16 cellular contexts compared by ENCODE assay signal in genomic region chr14:96162265-96162664, GRCh38. TPM values are rescaled to one million over a fixed set of nuclear protein-coding genes. Genes with fewer than 3 reads are reported as not detected.
"Had no signal": no experiment of that assay in that cellular context is flagged by ENCODE, and none has a peak within 500 bp of the region (broad histone marks: within the 10 kb centered on the region; RNA-seq: fewer than 3 reads in every experiment).

No MANE protein-coding gene starts in this region.

- H3K4me1 Mint-ChIP-seq: activated naive CD8-positive, alpha-beta T cell treated with anti-CD3 and anti-CD28 coated beads for 36 hours; neural crest cell had no signal

- H3K27ac Mint-ChIP-seq: activated CD8-positive, alpha-beta T cell treated with anti-CD3 and anti-CD28 coated beads for 36 hours; activated naive CD8-positive, alpha-beta T cell treated with anti-CD3 and anti-CD28 coated beads for 36 hours; T-helper 2 cell treated with Interferon-gamma antibody and Interleukin-4, amounts not matched to agents 5 μg/mL and 100 μg/mL, for 36 hours had no signal

- H3K9me3 Mint-ChIP-seq: activated CD8-positive, alpha-beta T cell treated with anti-CD3 and anti-CD28 coated beads for 36 hours; activated naive CD8-positive, alpha-beta T cell treated with anti-CD3 and anti-CD28 coated beads for 36 hours; neural crest cell; T-helper 2 cell treated with Interferon-gamma antibody and Interleukin-4, amounts not matched to agents 5 μg/mL and 100 μg/mL, for 36 hours had no signal

- DNase-seq: activated CD4-positive, alpha-beta T cell treated with anti-CD3 and anti-CD28 coated beads for 4 hours; activated CD8-positive, alpha-beta T cell treated with anti-CD3 and anti-CD28 coated beads for 36 hours; activated gamma-delta T cell; activated naive CD8-positive, alpha-beta T cell treated with anti-CD3 and anti-CD28 coated beads for 36 hours; activated T-cell treated with anti-CD3 and anti-CD28 coated beads for 4 hours; anterior cingulate cortex; cortex of kidney; effector CD8-positive, alpha-beta T cell; gastrocnemius medialis; stimulated activated CD4-positive, alpha-beta T cell treated with anti-CD3 and anti-CD28 coated beads, Interleukin-4, amount 100 ng/mL, for 4 hours had no signal

- H3K4me3 ChIP-seq: gastrocnemius medialis, pancreas, skin epidermis, tibial artery had no signal

- H3K27ac ChIP-seq: gastrocnemius medialis, pancreas, skin epidermis, tibial artery, VCaP had no signal

- H3K27me3 ChIP-seq: gastrocnemius medialis, pancreas had no signal

- H3K9me3 ChIP-seq: gastrocnemius medialis, pancreas, tibial artery had no signal

- H3K27me3 Mint-ChIP-seq: activated CD8-positive, alpha-beta T cell treated with anti-CD3 and anti-CD28 coated beads for 36 hours had no signal

- H3K4me3 Mint-ChIP-seq: activated CD8-positive, alpha-beta T cell treated with anti-CD3 and anti-CD28 coated beads for 36 hours; activated naive CD8-positive, alpha-beta T cell treated with anti-CD3 and anti-CD28 coated beads for 36 hours; neural crest cell; T-helper 2 cell treated with Interferon-gamma antibody and Interleukin-4, amounts not matched to agents 5 μg/mL and 100 μg/mL, for 36 hours had no signal

- H3K36me3 Mint-ChIP-seq: activated naive CD8-positive, alpha-beta T cell treated with anti-CD3 and anti-CD28 coated beads for 36 hours had no signal

- ATAC-seq: activated CD8-positive, alpha-beta T cell treated with anti-CD3 and anti-CD28 coated beads for 36 hours; gastrocnemius medialis; pancreas had no signal

- H3K36me3 ChIP-seq: gastrocnemius medialis, pancreas, tibial artery had no signal

- H3K4me1 ChIP-seq: gastrocnemius medialis, pancreas, tibial artery had no signal

RNA-seq across cellular contexts. Expression of gene BDKRB2, which starts 42.4 kb away (rescaled TPM):
- total RNA-seq: activated CD8-positive, alpha-beta T cell treated with anti-CD3 and anti-CD28 coated beads for 36 hours; activated naive CD8-positive, alpha-beta T cell treated with anti-CD3 and anti-CD28 coated beads for 36 hours had no signal
